ENCODE assay signal across 8 cellular contexts in genomic region chr4:180664766-180665368, GRCh38.
DNase-seq lines count a peak whose midpoint lies in the region; ATAC-seq and TF ChIP-seq lines count a peak whose summit lies in the region.

No MANE protein-coding gene starts in this region.

- peak; percentile 83 for TF ChIP-seq CTCF in fibroblast of pulmonary artery (IDR thresholded peaks at IDR 0.05; ENCODE audit: low read length, missing control alignments)

- in situ Hi-C loops in G401 (cut with HindIII; ENCODE audit: low sequenced_read_pairs) = no loop called here

- DNase-seq in G401 (ENCODE audit: low spot score) = peak; percentile 92
- peak; percentile 47 for DNase-seq in HPDE6-E6E7 (ENCODE audit: extremely low spot score)
- peak; percentile 82 for DNase-seq in NCI-H748 treated with DMSO at 0.1 percent for 48 hours (lab: John Stamatoyannopoulos, UW)
- DNase-seq in activated CD8-positive, alpha-beta memory T cell treated with anti-CD3 and anti-CD28 coated beads, Interleukin-2, amount 50 U/mL, for 24 hours (ENCODE audit: extremely low read depth) = peak; percentile 31
- peak; percentile 89 for DNase-seq in fibroblast of pulmonary artery (ENCODE audit: low read depth)
- DNase-seq in occipital lobe (lab: John Stamatoyannopoulos, UW) = peak; percentile 37
- DNase-seq in posterior vena cava (ENCODE audit: low spot score) = no peak

- ATAC-seq in GM21447 (IDR thresholded peaks at IDR 0.05; ENCODE audit: unreplicated experiment) = peak; percentile 84

- intact Hi-C loops in posterior vena cava (cut with DNase I) = no loop called here

- no peak overlapping the region for H3K4me3 ChIP-seq in fibroblast of pulmonary artery (replicated peaks; ENCODE audit: low read depth, low read length)
